In the genomic region with DNA sequence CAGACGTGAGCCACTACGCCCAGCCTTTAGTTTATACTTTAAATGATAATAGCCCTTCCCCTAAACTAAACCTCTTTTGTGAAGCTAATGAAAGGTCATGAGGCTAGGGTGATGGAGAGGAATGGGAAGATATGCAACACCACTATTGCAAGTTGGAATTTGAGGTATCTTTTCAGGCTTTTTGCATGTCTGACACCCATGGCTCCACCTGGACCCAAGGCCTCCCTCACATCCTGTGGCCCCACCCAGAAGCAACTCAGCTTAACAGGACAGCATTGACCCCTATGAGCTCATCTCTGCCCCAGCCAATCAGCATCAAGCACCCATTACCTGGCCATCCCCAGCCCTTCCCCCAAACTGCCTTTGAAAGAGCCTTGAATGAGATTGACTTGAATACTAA, we compare ENCODE assay signal across 22 cellular contexts.
DNase-seq lines count a peak whose midpoint lies in the region; ATAC-seq, FAIRE-seq and TF ChIP-seq lines count a peak whose summit lies in the region.
"Had no signal": no experiment of that assay in that cellular context is flagged by ENCODE, and none has a peak within 500 bp of the region (broad histone marks: within the 10 kb centered on the region; RNA-seq: fewer than 3 reads in every experiment).

No MANE protein-coding gene starts in this region.

- H3K18ac ChIP-seq in H1 (ENCODE audit: extremely low read depth, low read length): no peak overlapping the region
- H3K18ac ChIP-seq in mesendoderm (ENCODE audit: low read length): no peak overlapping the region

- H3K56ac ChIP-seq in H1 (replicated peaks; ENCODE audit: insufficient read length, low read depth, low read length) (no peak overlapping the region), mesendoderm (ENCODE audit: low read length) (no peak overlapping the region)

- no peak overlapping the region for H3K4me3 ChIP-seq in H7 (ENCODE audit: insufficient read depth, low read depth, low read length)
- H3K4me3 ChIP-seq in H1 (ENCODE audit: extremely low read depth in 1 of 4, insufficient read depth in 2 of 4, low read depth in 3 of 4, low read length in 4 of 4): no peak overlapping the region
- H3K4me3 ChIP-seq in mesendoderm (ENCODE audit: low read length): no peak overlapping the region

- FAIRE-seq in H1 (lab: Jason Lieb, UNC): peak; percentile 89
- FAIRE-seq: A204.1, G401.6 had no signal

- intact Hi-C loops in cardiac septum (cut with DNase I): no loop called here

- no peak for TF ChIP-seq RAD21 in H1 (IDR thresholded peaks at IDR 0.05 in 1 of 2, conservative IDR thresholded peaks at IDR 0.05 in 1 of 2; ENCODE audit: low read depth in 2 of 2, low read length in 2 of 2)

- H3K79me2 ChIP-seq in H1 (ENCODE audit: control insufficient read depth in 1 of 2, insufficient read depth in 2 of 2, low read length in 2 of 2): no peaks in the 10 kb centered on the region
- H3K79me2 ChIP-seq in mesendoderm (ENCODE audit: control insufficient read depth, insufficient read depth, low read length): no peaks in the 10 kb centered on the region

- H3K14ac ChIP-seq in H1 (ENCODE audit: insufficient read length): no peak overlapping the region

- no peak for ATAC-seq in GM18520 (IDR thresholded peaks at IDR 0.05; ENCODE audit: unreplicated experiment)
- ATAC-seq: HCT116 had no signal

- no peaks in the 10 kb centered on the region for H3K23me2 ChIP-seq in H1 (ENCODE audit: low read depth, low read length)

- H2BK120ac ChIP-seq in H1 (replicated peaks; ENCODE audit: low read depth, low read length) (no peak overlapping the region), mesendoderm (ENCODE audit: low read depth, low read length) (no peak overlapping the region)

- peak overlapping the region; percentile 52; the same call in 1 of the 2 replicates for H2BK12ac ChIP-seq in H1 (ENCODE audit: low read depth, low read length)

- H3K4me1 ChIP-seq in H1 (replicated peaks in 1 of 4; ENCODE audit: control insufficient read depth in 3 of 4, insufficient read depth in 4 of 4, low read length in 3 of 4) (peaks cover 0 to 5% (median 2%) of the 10 kb centered on the region in 4 experiments; a peak in 2 of 7 replicates), mesendoderm (ENCODE audit: control insufficient read depth, low read depth, low read length) (no peaks in the 10 kb centered on the region)

- no peak overlapping the region for H3K27ac ChIP-seq in H1 (ENCODE audit: low read depth, low read length)
- H3K27ac ChIP-seq in mesendoderm (ENCODE audit: low read depth, low read length): no peak overlapping the region

- no peak overlapping the region for H4K8ac ChIP-seq in H1 (ENCODE audit: extremely low read depth, insufficient read depth, low read length)
- no peak overlapping the region for H4K8ac ChIP-seq in mesendoderm (ENCODE audit: low read depth, low read length)

- TF ChIP-seq POLR2A in H1 (IDR thresholded peaks at IDR 0.05; ENCODE audit: control extremely low read depth in 1 of 2, low read depth in 2 of 2, low read length in 2 of 2): no peak

- POLR2A ChIA-PET in H1 (lab: Charles Lee; ENCODE audit: partially characterized antibody): no interaction called here

- H2AFZ ChIP-seq in H1 (ENCODE audit: low read length): no peak overlapping the region

- H3K4ac ChIP-seq in H1 (replicated peaks; ENCODE audit: insufficient read length, low read depth, low read length): no peak overlapping the region
- H3K4ac ChIP-seq in mesendoderm (ENCODE audit: low read depth, low read length): no peak overlapping the region

- H3K23ac ChIP-seq in H1 (ENCODE audit: insufficient read length) (no peak overlapping the region), mesendoderm (ENCODE audit: low read length) (no peak overlapping the region)

- WGBS in H1 (ENCODE audit: extremely low coverage in 1 of 2, insufficient coverage in 1 of 2, insufficient read length in 1 of 2, insufficient replicate concordance in 2 of 2, low coverage in 1 of 2, low lambda C conversion rate in 2 of 2, missing lambda C conversion rate in 1 of 2), 2 experiments: 67% methylated on average over 2 of the region's 2 CpGs; no CpG with 5 or more reads in 1 of the 2 experiments
- WGBS in mesendoderm (ENCODE audit: extremely low coverage, insufficient coverage, low lambda C conversion rate): no CpG with 5 or more reads among the region's 2 CpGs

- no peak for TF ChIP-seq CTCF in H1 (IDR thresholded peaks at IDR 0.05; ENCODE audit: control extremely low read depth in 1 of 3, insufficient read depth in 1 of 3, low read depth in 1 of 3, low read length in 3 of 3)

- H3K9me3 ChIP-seq in H1 (ENCODE audit: insufficient read depth in 2 of 2, low read depth in 1 of 2, low read length in 1 of 2): no peaks in the 10 kb centered on the region
- H3K9me3 ChIP-seq: BE2C had no signal

- H3K36me3 ChIP-seq in H7 (replicated peaks; ENCODE audit: control insufficient read depth, insufficient read depth, low read length): no peaks in the 10 kb centered on the region
- H3K36me3 ChIP-seq in H1 (ENCODE audit: control insufficient read depth in 2 of 4, insufficient read depth in 4 of 4, low read length in 3 of 4): no peaks in the 10 kb centered on the region
- no peaks in the 10 kb centered on the region for H3K36me3 ChIP-seq in mesendoderm (ENCODE audit: control insufficient read depth, insufficient read depth, low read length)
- H3K36me3 ChIP-seq: BE2C had no signal

- H3K79me1 ChIP-seq in H1 (ENCODE audit: low read depth, low read length): no peaks in the 10 kb centered on the region
- no peaks in the 10 kb centered on the region for H3K79me1 ChIP-seq in mesendoderm (ENCODE audit: low read length)

- H3K4me2 ChIP-seq in H1 (ENCODE audit: insufficient read depth in 1 of 2, low read depth in 2 of 2, low read length in 2 of 2) (peak overlapping the region in 1 of 2 experiments; percentile 33; a peak in 1 of 4 replicates), mesendoderm (ENCODE audit: low read length) (no peak overlapping the region)

- H2AK5ac ChIP-seq in H1 (ENCODE audit: low read depth, low read length): no peak overlapping the region
- no peak overlapping the region for H2AK5ac ChIP-seq in mesendoderm (ENCODE audit: low read length)

- CTCF ChIA-PET in H1 (lab: Charles Lee; ENCODE audit: partially characterized antibody): interaction anchor here (1.1 kb wide), 1 partner anchor 9 kb away, joined by 4 read pairs; no protein-coding TSS in a partner anchor

- H4K5ac ChIP-seq in H1 (ENCODE audit: insufficient read length, low read depth, low read length) (no peak overlapping the region), mesendoderm (ENCODE audit: low read length) (no peak overlapping the region)

- H2BK5ac ChIP-seq in H1 (ENCODE audit: low read depth, low read length) (no peak overlapping the region), mesendoderm (ENCODE audit: low read length) (no peak overlapping the region)

- H3K27me3 ChIP-seq in H7 (ENCODE audit: control insufficient read depth, insufficient read depth, low read length): no peaks in the 10 kb centered on the region
- H3K27me3 ChIP-seq in H1 (replicated peaks in 1 of 4; ENCODE audit: control insufficient read depth in 3 of 4, extremely low read depth in 1 of 4, insufficient read depth in 3 of 4, low read length in 3 of 4): no peaks in the 10 kb centered on the region
- no peaks in the 10 kb centered on the region for H3K27me3 ChIP-seq in mesendoderm (ENCODE audit: insufficient read depth, low read length, poor library complexity)
- H3K27me3 ChIP-seq: BE2C had no signal

- H2BK15ac ChIP-seq in H1 (ENCODE audit: low read length) (no peak overlapping the region), mesendoderm (replicated peaks; ENCODE audit: low read depth) (no peak overlapping the region)

- H2BK20ac ChIP-seq in H1 (ENCODE audit: low read length): no peak overlapping the region

- H3K9ac ChIP-seq in H1 (replicated peaks in 1 of 4; ENCODE audit: extremely low read depth in 1 of 4, low read depth in 3 of 4, low read length in 3 of 4) (no peak overlapping the region), mesendoderm (ENCODE audit: low read length) (no peak overlapping the region)

- H4K91ac ChIP-seq in H1 (replicated peaks; ENCODE audit: insufficient read length, low read length): no peak overlapping the region

- no peak for TF ChIP-seq EP300 in H1 (IDR thresholded peaks at IDR 0.05; ENCODE audit: borderline replicate concordance in 1 of 2, low read depth in 2 of 2, low read length in 2 of 2)

- DNase-seq in H7: peak; percentile 32
- DNase-seq in H1 (ENCODE audit: low read depth in 1 of 2, low spot score in 2 of 2): peak; percentile 47 to 58
- peak; percentile 68 for DNase-seq in iPS DF 4.7 (ENCODE audit: extremely low read depth, low spot score)
- DNase-seq in mesendoderm: peak; percentile 85
- no peak for DNase-seq in cardiac septum (ENCODE audit: low spot score)
- no peak for DNase-seq in 8988T
- DNase-seq: ACHN; BE2C; C1 segment of cervical spinal cord; CD4-positive, CD25-positive, alpha-beta regulatory T cell; CD8-positive, alpha-beta memory T cell; COR-L47; DMS 273 treated with DMSO at 0.1 percent for 48 hours; DMS53; DND-41; EL; HFFc6; KG1 had no signal

- H4K20me1 ChIP-seq in H1 (replicated peaks in 1 of 2; ENCODE audit: control insufficient read depth in 1 of 2, insufficient read depth in 2 of 2, low read length in 2 of 2): no peaks in the 10 kb centered on the region

TF ChIP-seq in H1, 55 proteins besides CTCF, POLR2A, EP300 and RAD21:
- TF ChIP-seq CBX5 (IDR thresholded peaks at IDR 0.05; ENCODE audit: low read depth, low read length): no peak
- 0 out of 2 replicates have a peak, but pooled peaks have one; percentile 21 for TF ChIP-seq CHD2 (IDR thresholded peaks at IDR 0.05; ENCODE audit: low read length)
TF ChIP-seq in H1: peak in this region for 1.

Comparison
In these comparisons a context has a peak if more than half of its experiments do, and no peak if none do; other contexts are left out.
1. DNase-seq: peak in H7 (single experiment), H1 (2 of 2), iPS DF 4.7 (single experiment) and mesendoderm (single experiment); none in cardiac septum (single experiment) and 8988T (single experiment).